ENCODE assay signal across 10 cellular contexts in genomic region chr12:104686196-104686595, GRCh38.
DNase-seq lines count a peak whose midpoint lies in the region; ATAC-seq and TF ChIP-seq lines count a peak whose summit lies in the region.
"Had no signal": no experiment of that assay in that cellular context is flagged by ENCODE, and none has a peak within 500 bp of the region (broad histone marks: within the 10 kb centered on the region; RNA-seq: fewer than 3 reads in every experiment).

No MANE protein-coding gene starts in this region.

- H3K27ac Mint-ChIP-seq in activated naive CD8-positive, alpha-beta T cell treated with anti-CD3 and anti-CD28 coated beads, Interleukin-2, amount 10 ng/mL, durations not matched to agents 7 days and 5 days, result peak overlapping the region; percentile 97
- peak overlapping the region; percentile 93 for H3K27ac Mint-ChIP-seq in natural killer cell

- H3K4me1 Mint-ChIP-seq in activated naive CD8-positive, alpha-beta T cell treated with anti-CD3 and anti-CD28 coated beads, Interleukin-2, amount 10 ng/mL, durations not matched to agents 7 days and 5 days, result peaks cover 70% of the 10 kb centered on the region
- peaks cover 89 to 94% of the 10 kb centered on the region in 2 donors for H3K4me1 Mint-ChIP-seq in natural killer cell

- POLR2A ChIA-PET in activated naive CD8-positive, alpha-beta T cell treated with anti-CD3 and anti-CD28 coated beads, Interleukin-2, amount 10 ng/mL, durations not matched to agents 7 days and 5 days (lab: Charles Lee), result interaction anchor here (0.6 to 0.7 kb wide), 2 partner anchors 34 to 671 kb away, joined by 3 read pairs; no protein-coding TSS in a partner anchor

- ATAC-seq in activated naive CD8-positive, alpha-beta T cell treated with anti-CD3 and anti-CD28 coated beads, Interleukin-2, amount 10 ng/mL, durations not matched to agents 7 days and 5 days (ENCODE audit: low read depth), result no peak
- ATAC-seq in natural killer cell (no peak), left colon (no peak)

- no peaks in the 10 kb centered on the region for H3K9me3 Mint-ChIP-seq in activated naive CD8-positive, alpha-beta T cell treated with anti-CD3 and anti-CD28 coated beads, Interleukin-2, amount 10 ng/mL, durations not matched to agents 7 days and 5 days
- H3K9me3 Mint-ChIP-seq in natural killer cell, result no peaks in the 10 kb centered on the region

- H3K27ac ChIP-seq in HL-60 (replicated peaks), result peak overlapping the region; percentile 84
- H3K27ac ChIP-seq: left ventricle myocardium inferior had no signal

- peak overlapping the region; percentile 38 for H3K4me3 Mint-ChIP-seq in activated naive CD8-positive, alpha-beta T cell treated with anti-CD3 and anti-CD28 coated beads, Interleukin-2, amount 10 ng/mL, durations not matched to agents 7 days and 5 days
- H3K4me3 Mint-ChIP-seq in natural killer cell, result peak overlapping the region; percentile 53

- peaks cover 26% of the 10 kb centered on the region for H3K36me3 Mint-ChIP-seq in activated naive CD8-positive, alpha-beta T cell treated with anti-CD3 and anti-CD28 coated beads, Interleukin-2, amount 10 ng/mL, durations not matched to agents 7 days and 5 days
- no peaks in the 10 kb centered on the region for H3K36me3 Mint-ChIP-seq in natural killer cell

- DNase-seq in NCI-H82 (lab: John Stamatoyannopoulos, UW) (peak; percentile 42), NCI-H82 treated with DMSO at 0.1 percent for 48 hours (lab: John Stamatoyannopoulos, UW; ENCODE audit: unreplicated experiment) (no peak), HL-60 (ENCODE audit: low read depth in 1 of 2, low spot score in 1 of 2) (no peak), natural killer cell (no peak), AG08396 (ENCODE audit: low spot score) (no peak), SW 1271 (lab: John Stamatoyannopoulos, UW) (no peak), left colon (no peak)
- no peak for DNase-seq in activated naive CD8-positive, alpha-beta T cell treated with anti-CD3 and anti-CD28 coated beads, Interleukin-2, amount 10 ng/mL, durations not matched to agents 7 days and 5 days
- DNase-seq: left ventricle myocardium inferior, MG63 had no signal

- no peaks in the 10 kb centered on the region for H3K27me3 Mint-ChIP-seq in activated naive CD8-positive, alpha-beta T cell treated with anti-CD3 and anti-CD28 coated beads, Interleukin-2, amount 10 ng/mL, durations not matched to agents 7 days and 5 days
- no peaks in the 10 kb centered on the region for H3K27me3 Mint-ChIP-seq in natural killer cell (ENCODE audit: low read depth in 2 of 2)

- intact Hi-C loops in natural killer cell (cut with micrococcal nuclease), result loop anchor here (5.0 kb wide), 1 partner anchor 119 kb away; no protein-coding TSS in a partner anchor
- intact Hi-C loops in left colon (cut with DNase I, micrococcal nuclease), result no loop called here

- H3K4me3 ChIP-seq in HL-60 (replicated peaks; ENCODE audit: insufficient read depth, low read length), result no peak overlapping the region
- H3K4me3 ChIP-seq: left ventricle myocardium inferior, MG63 had no signal

- TF ChIP-seq CTCF in HL-60 (IDR thresholded peaks at IDR 0.05; ENCODE audit: insufficient read depth, low read length) (no peak), natural killer cell (IDR thresholded peaks at IDR 0.05) (no peak)

- H3K27me3 ChIP-seq in HL-60 (ENCODE audit: insufficient read depth, poor library complexity, severe bottlenecking), result no peaks in the 10 kb centered on the region
- H3K27me3 ChIP-seq: MG63 had no signal
